In genomic region chr6:34888874-34889555, GRCh38 we compare ENCODE assay signal across 8 cellular contexts. TPM values are rescaled to one million over a fixed set of nuclear protein-coding genes. Genes with fewer than 3 reads are reported as not detected.
DNase-seq lines count a peak whose midpoint lies in the region; ATAC-seq and TF ChIP-seq lines count a peak whose summit lies in the region.

ANKS1A (plus strand) TSS chr6:34889255; CDS start chr6:34889403, 148 bp downstream.

- TF ChIP-seq CTCF in AG04449 (IDR thresholded peaks at IDR 0.05; ENCODE audit: insufficient read depth, low read length, missing control alignments) (no peak), Peyer's patch (IDR thresholded peaks at IDR 0.05) (no peak)

- H3K4me3 Mint-ChIP-seq in natural killer cell treated with Interleukin-12 subunit alpha and Interleukin-12 subunit beta and Interleukin-15 and Interleukin-18, amount 100 ng/mL, for 72 hours, result peak within 1 kb of the TSS; percentile 100

- under 1% methylated on average over 59 of the region's 60 CpGs for WGBS in HUES64

- H3K27ac Mint-ChIP-seq in natural killer cell treated with Interleukin-12 subunit alpha and Interleukin-12 subunit beta and Interleukin-15 and Interleukin-18, amount 100 ng/mL, for 72 hours, result peak within 1 kb of the TSS; percentile 98 to 100

- CTCF ChIA-PET in AG04449 (lab: Yijun Ruan, JAX), result interaction anchor here (0.8 to 4.3 kb wide), 7 partner anchors 25 to 352 kb away, joined by 3 to 21 read pairs (median 3); no protein-coding TSS in a partner anchor

- peak within 1 kb of the TSS; percentile 95 for H3K4me3 ChIP-seq in AG04449 (ENCODE audit: low read depth, low read length)
- peak within 1 kb of the TSS; percentile 75 for H3K4me3 ChIP-seq in HUES64 (ENCODE audit: low read length)
- H3K4me3 ChIP-seq in Peyer's patch, result peak within 1 kb of the TSS; percentile 83 to 98 (median 88)

- H3K27ac ChIP-seq in HUES64 (ENCODE audit: low read depth, low read length), result peak within 1 kb of the TSS; percentile 83
- H3K27ac ChIP-seq in Peyer's patch, result peak within 1 kb of the TSS; percentile 87 to 92 (median 92)

- H3K27me3 ChIP-seq in HUES64 (ENCODE audit: insufficient read depth, low read length), result no peaks in the 10 kb centered on the region
- no peaks in the 10 kb centered on the region for H3K27me3 ChIP-seq in Peyer's patch

- peak; percentile 67 for ATAC-seq in GM19023 (IDR thresholded peaks at IDR 0.05; ENCODE audit: unreplicated experiment)
- peak; percentile 88 to 92 for ATAC-seq in natural killer cell treated with Interleukin-12 subunit alpha and Interleukin-12 subunit beta and Interleukin-15 and Interleukin-18, amount 100 ng/mL, for 72 hours

- TF ChIP-seq POLR2A in Peyer's patch (IDR thresholded peaks at IDR 0.05), result peak; percentile 85 to 96

- H3K36me3 ChIP-seq in HUES64 (ENCODE audit: insufficient read depth, low read length) (peaks cover 15% of the 10 kb centered on the region), Peyer's patch (no peaks in the 10 kb centered on the region)

- DNase-seq in AG04449 (ENCODE audit: low read depth, low spot score) (no peak), Peyer's patch (peak; percentile 88 to 95 (median 95)), fibroblast of peridontal ligament (ENCODE audit: extremely low read depth) (peak; percentile 21)
- peak; percentile 88 to 90 for DNase-seq in activated T-helper 1 cell treated with anti-CD3 and anti-CD28 coated beads, Interleukin-2, amount 50 U/mL, for 16 hours (ENCODE audit: low read depth in 1 of 2, low spot score in 1 of 2)
- peak; percentile 91 for DNase-seq in natural killer cell treated with Interleukin-12 subunit alpha and Interleukin-12 subunit beta and Interleukin-15 and Interleukin-18, amount 100 ng/mL, for 72 hours (ENCODE audit: low spot score)
- DNase-seq in stimulated activated naive CD4-positive, alpha-beta T cell (lab: John Stamatoyannopoulos, UW), result peak; percentile 86 to 95 (median 90)

- peaks cover 2% of the 10 kb centered on the region; the same call in 1 of the 2 replicates for H3K4me1 ChIP-seq in HUES64 (ENCODE audit: insufficient read depth, low read length)
- peaks cover 0 to 31% (median 8%) of the 10 kb centered on the region in 4 donors for H3K4me1 ChIP-seq in Peyer's patch

- no peaks in the 10 kb centered on the region for H3K9me3 ChIP-seq in HUES64 (ENCODE audit: insufficient read depth, low read depth, low read length)
- no peaks in the 10 kb centered on the region for H3K9me3 ChIP-seq in Peyer's patch

- H3K9ac ChIP-seq in HUES64 (ENCODE audit: low read depth, low read length), result peak within 1 kb of the TSS; percentile 75

- H3K9me3 Mint-ChIP-seq in natural killer cell treated with Interleukin-12 subunit alpha and Interleukin-12 subunit beta and Interleukin-15 and Interleukin-18, amount 100 ng/mL, for 72 hours, result peaks cover 2% of the 10 kb centered on the region

- peaks cover 38 to 42% of the 10 kb centered on the region in 2 donors for H3K4me1 Mint-ChIP-seq in natural killer cell treated with Interleukin-12 subunit alpha and Interleukin-12 subunit beta and Interleukin-15 and Interleukin-18, amount 100 ng/mL, for 72 hours (ENCODE audit: low read depth in 2 of 2)

- POLR2A ChIA-PET in AG04449 (lab: Yijun Ruan, JAX), result interaction anchor here (1.1 kb wide), 1 partner anchor 20 kb away, joined by 4 read pairs; no protein-coding TSS in a partner anchor

- no peaks in the 10 kb centered on the region for H3K27me3 Mint-ChIP-seq in natural killer cell treated with Interleukin-12 subunit alpha and Interleukin-12 subunit beta and Interleukin-15 and Interleukin-18, amount 100 ng/mL, for 72 hours

- H3K36me3 Mint-ChIP-seq in natural killer cell treated with Interleukin-12 subunit alpha and Interleukin-12 subunit beta and Interleukin-15 and Interleukin-18, amount 100 ng/mL, for 72 hours, result peaks cover 11% of the 10 kb centered on the region

RNA-seq across cellular contexts. Expression of gene ANKS1A, which starts in this region (rescaled TPM):
- 16.8 TPM for polyA plus RNA-seq in HUES64 (2013, experiment 1 of 2)
- polyA plus RNA-seq in HUES64 (2013, experiment 2 of 2), result 19.3 TPM
- 10 to 100 TPM; 24.3 to 42.1 (median 31.9) TPM for total RNA-seq in Peyer's patch
- total RNA-seq in natural killer cell treated with Interleukin-12 subunit alpha and Interleukin-12 subunit beta and Interleukin-15 and Interleukin-18, amount 100 ng/mL, for 72 hours, result 10 to 100 TPM; 12.2 to 15.0 TPM
